10 cellular contexts compared by ENCODE assay signal in genomic region chrX:41779058-41779564, GRCh38. TPM values are rescaled to one million over a fixed set of nuclear protein-coding genes. Genes with fewer than 3 reads are reported as not detected.
A peak's percentile ranks its signal among the peaks of the same experiment; 100 is the strongest.
DNase-seq lines count a peak whose midpoint lies in the region; ATAC-seq and TF ChIP-seq lines count a peak whose summit lies in the region.
"Had no signal": no experiment of that assay in that cellular context is flagged by ENCODE, and none has a peak within 500 bp of the region (broad histone marks: within the 10 kb centered on the region; RNA-seq: fewer than 3 reads in every experiment).

No MANE protein-coding gene starts in this region.

- H3K27ac ChIP-seq in ACC112 (ENCODE audit: low read depth, low read length) (peak overlapping the region; percentile 65), HEK293 (ENCODE audit: extremely low read depth, low read depth, low read length) (peak overlapping the region; percentile 17; the same call in 1 of the 2 replicates), RWPE1 (no peak overlapping the region), foreskin keratinocyte (no peak overlapping the region), gastroesophageal sphincter (no peak overlapping the region)
- H3K27ac ChIP-seq: HL-60 had no signal

- TF ChIP-seq POLR2A in gastroesophageal sphincter (IDR thresholded peaks at IDR 0.05), result no peak

- WGBS in gastroesophageal sphincter (ENCODE audit: low coverage in 1 of 2), 2 donors, result 20% methylated on average over 1 of the region's 1 CpG

- no peak for TF ChIP-seq CTCF in HEK293 (tag by site-specific recombination; IDR thresholded peaks at IDR 0.05)
- TF ChIP-seq CTCF in RWPE1 (conservative IDR thresholded peaks at IDR 0.05; ENCODE audit: low read depth), result no peak
- no peak for TF ChIP-seq CTCF in foreskin keratinocyte (conservative IDR thresholded peaks at IDR 0.05)
- no peak for TF ChIP-seq CTCF in gastroesophageal sphincter (IDR thresholded peaks at IDR 0.05)

- no peaks in the 10 kb centered on the region for H3K9me3 ChIP-seq in HEK293 (ENCODE audit: control insufficient read depth, insufficient read depth, low read depth, low read length)
- no peaks in the 10 kb centered on the region for H3K9me3 ChIP-seq in gastroesophageal sphincter

- TF ChIP-seq EP300 in gastroesophageal sphincter (IDR thresholded peaks at IDR 0.05), result no peak

- H3K27me3 ChIP-seq in ACC112 (ENCODE audit: insufficient read depth, low read length) (no peaks in the 10 kb centered on the region), foreskin keratinocyte (no peaks in the 10 kb centered on the region), gastroesophageal sphincter (no peaks in the 10 kb centered on the region)

- H3K36me3 ChIP-seq in ACC112 (ENCODE audit: insufficient read depth, low read length) (no peaks in the 10 kb centered on the region), HEK293 (ENCODE audit: control insufficient read depth in 2 of 2, insufficient read depth in 1 of 2, low read length in 2 of 2) (no peaks in the 10 kb centered on the region), gastroesophageal sphincter (no peaks in the 10 kb centered on the region)

- H3K4me3 ChIP-seq in ACC112 (ENCODE audit: low read depth, low read length) (no peak overlapping the region), HEK293 (ENCODE audit: low read depth, low read length) (no peak overlapping the region), gastroesophageal sphincter (no peak overlapping the region)

- DNase-seq in RWPE1 (ENCODE audit: low spot score) (peak; percentile 37), foreskin keratinocyte (peak; percentile 67 to 84), HuH-7.5 (ENCODE audit: low spot score) (no peak)
- no peak for DNase-seq in stimulated activated CD8-positive, alpha-beta memory T cell treated with anti-CD3 and anti-CD28 coated beads, Interleukin-4, amount 100 ng/mL, for 48 hours

- H3K79me2 ChIP-seq in ACC112 (ENCODE audit: control insufficient read depth, insufficient read depth, low read length, unreplicated experiment), result no peaks in the 10 kb centered on the region

- CTCF ChIA-PET in HEK293 (lab: Yijun Ruan, JAX), result interaction anchor here (0.6 to 1.2 kb wide), 6 partner anchors 8 to 1136 kb away, joined by 3 to 7 read pairs (median 4); no protein-coding TSS in a partner anchor
- CTCF ChIA-PET in RWPE1 (lab: Yijun Ruan, JAX), result interaction anchor here (0.7 kb wide), 1 partner anchor 1193 kb away, joined by 3 read pairs; no protein-coding TSS in a partner anchor

- ATAC-seq in foreskin keratinocyte (peak; percentile 96), HG03469 (IDR thresholded peaks at IDR 0.05; ENCODE audit: unreplicated experiment) (no peak), gastroesophageal sphincter (no peak)
- ATAC-seq: natural killer cell treated with Interleukin-12 subunit alpha and Interleukin-12 subunit beta and Interleukin-15 and Interleukin-18, amount 100 ng/mL, for 72 hours had no signal

- POLR2A ChIA-PET in HEK293 (lab: Yijun Ruan, JAX) (interaction anchor here (0.9 kb wide), 1 partner anchor 18 kb away, joined by 3 read pairs; no protein-coding TSS in a partner anchor), RWPE1 (lab: Yijun Ruan, JAX; ENCODE audit: low non-redundant PET) (no interaction called here)

- H2AFZ ChIP-seq in ACC112 (ENCODE audit: low read length, unreplicated experiment), result no peak overlapping the region

- H3K4me1 ChIP-seq in ACC112 (ENCODE audit: control insufficient read depth, insufficient read depth, low read length, unreplicated experiment) (peaks cover 13% of the 10 kb centered on the region), HEK293 (ENCODE audit: control insufficient read depth, insufficient read depth, low read length) (peaks cover 8% of the 10 kb centered on the region), foreskin keratinocyte (peaks cover 12% of the 10 kb centered on the region), gastroesophageal sphincter (peaks cover 0 to 10% (median 0%) of the 10 kb centered on the region in 3 donors)

TF ChIP-seq in HEK293, 187 proteins besides CTCF, POLR2A, EP300 and RAD21 (continues in another document):
- 0 out of 2 replicates have a peak, but pooled peaks have one; percentile 25 for TF ChIP-seq ZNF366 (tag by site-specific recombination; conservative IDR thresholded peaks at IDR 0.05)
- TF ChIP-seq GLIS1 (tag by site-specific recombination; IDR thresholded peaks at IDR 0.05), result peak; percentile 86
- no peak for TF ChIP-seq ZNF449 (tag by site-specific recombination; IDR thresholded peaks at IDR 0.05)
- TF ChIP-seq ZNF544 (tag by site-specific recombination; IDR thresholded peaks at IDR 0.05), result no peak
- no peak for TF ChIP-seq ZBTB44 (tag by site-specific recombination; IDR thresholded peaks at IDR 0.05)
- TF ChIP-seq MYNN (tag by site-specific recombination; IDR thresholded peaks at IDR 0.05; ENCODE audit: borderline replicate concordance), result no peak
- no peak for TF ChIP-seq ZFP37 (tag by site-specific recombination; IDR thresholded peaks at IDR 0.05)
- no peak for TF ChIP-seq ZNF600 (tag by site-specific recombination; IDR thresholded peaks at IDR 0.05)
- TF ChIP-seq ZNF830 (tag by site-specific recombination; IDR thresholded peaks at IDR 0.05; ENCODE audit: low read depth), result no peak
- no peak for TF ChIP-seq ZBTB17 (tag by site-specific recombination; IDR thresholded peaks at IDR 0.05)
- no peak for TF ChIP-seq ZNF398 (tag by site-specific recombination; IDR thresholded peaks at IDR 0.05)
- no peak for TF ChIP-seq ZNF133 (tag by site-specific recombination; IDR thresholded peaks at IDR 0.05)
- TF ChIP-seq ZNF138 (tag by site-specific recombination; IDR thresholded peaks at IDR 0.05; ENCODE audit: borderline replicate concordance), result no peak
- TF ChIP-seq ZSCAN23 (tag by site-specific recombination; IDR thresholded peaks at IDR 0.05), result no peak
- TF ChIP-seq HIC1 (tag by site-specific recombination; IDR thresholded peaks at IDR 0.05), result peak; percentile 29; the same call in 1 of the 2 replicates
- TF ChIP-seq ZSCAN30 (tag by site-specific recombination; IDR thresholded peaks at IDR 0.05), result no peak

RNA-seq across cellular contexts. Expression of gene GPR82, which starts 55.1 kb away (rescaled TPM):
- total RNA-seq in foreskin keratinocyte (not detected in 2 replicates), gastroesophageal sphincter (under 1 TPM in 2 of 4 donors, not detected in 2; 0.47 to 0.67 TPM)
- polyA plus RNA-seq in foreskin keratinocyte, result not detected in 2 replicates

Comparison
In these comparisons a context has a peak if more than half of its experiments do, and no peak if none do; other contexts are left out.
1. H3K27ac ChIP-seq: peak in ACC112 (single experiment) and HEK293 (single experiment); none in RWPE1 (single experiment), foreskin keratinocyte (single experiment) and gastroesophageal sphincter (0 of 4).
2. DNase-seq: peak in RWPE1 (single experiment) and foreskin keratinocyte (2 of 2); none in HuH-7.5 (single experiment) and stimulated activated CD8-positive, alpha-beta memory T cell treated with anti-CD3 and anti-CD28 coated beads, Interleukin-4, amount 100 ng/mL, for 48 hours (single experiment).